In genomic region chr20:34213213-34213612, GRCh38 we compare ENCODE assay signal across 27 cellular contexts. TPM values are rescaled to one million over a fixed set of nuclear protein-coding genes. Genes with fewer than 3 reads are reported as not detected.
"Had no signal": no experiment of that assay in that cellular context is flagged by ENCODE, and none has a peak within 500 bp of the region (broad histone marks: within the 10 kb centered on the region; RNA-seq: fewer than 3 reads in every experiment).

No MANE protein-coding gene starts in this region.

- H3K9ac ChIP-seq: KMS-11 had no signal

- H3K4me3 ChIP-seq: PC-9, Peyer's patch, SJCRH30 had no signal

- ATAC-seq: HepG2, Right ventricle myocardium inferior had no signal

- H2AFZ ChIP-seq: PC-9 had no signal

- H3K27me3 ChIP-seq: Peyer's patch, SJCRH30 had no signal

- H3K36me3 ChIP-seq: Peyer's patch, SJCRH30 had no signal

- H3K27ac ChIP-seq: KMS-11, PC-9, Peyer's patch, SJCRH30 had no signal

- DNase-seq: IMR-90; Kasumi-1; MM.1S; NCI-H1092 treated with DMSO at 0.1 percent for 48 hours; NCI-H1436; NCI-H187; NCI-H2029; NCI-H2081 treated with DMSO at 0.1 percent for 48 hours; NCI-H2171; NCI-H226; NCI-H446; NCI-H510A; NCI-H524 treated with DMSO at 0.1 percent for 48 hours; NCI-H69; NCI-H774; NK-92 treated with Interleukin-12 subunit alpha and Interleukin-12 subunit beta, amount 100 ng/mL, for 24 hours; OCI-M1; PC-9; Peyer's patch; SHP77 treated with DMSO at 0.1 percent for 48 hours; SJCRH30 had no signal

- H3K4me2 ChIP-seq: KMS-11, PC-9 had no signal

RNA-seq across cellular contexts. Expression of gene ASIP, which starts 28.0 kb away (rescaled TPM):
- total RNA-seq: HepG2, HT1080, IMR-90, M059J, PC-9, Peyer's patch, RPMI7951, SJCRH30 had no signal
